14 cellular contexts compared by ENCODE assay signal in genomic region chr4:139736257-139736626, GRCh38.
DNase-seq lines count a peak whose midpoint lies in the region; ATAC-seq and TF ChIP-seq lines count a peak whose summit lies in the region.
"Had no signal": no experiment of that assay in that cellular context is flagged by ENCODE, and none has a peak within 500 bp of the region (broad histone marks: within the 10 kb centered on the region; RNA-seq: fewer than 3 reads in every experiment).

No MANE protein-coding gene starts in this region.

- CTCF ChIA-PET in CD4-positive, alpha-beta memory T cell (lab: Charles Lee; ENCODE audit: partially characterized antibody): interaction anchor here (0.6 kb wide), 1 partner anchor 13 kb away, joined by 3 read pairs; no protein-coding TSS in a partner anchor

- POLR2A ChIA-PET in CD4-positive, alpha-beta memory T cell (lab: Charles Lee; ENCODE audit: partially characterized antibody): no interaction called here

- no peak overlapping the region for H3K9ac ChIP-seq in KMS-11

- no peaks in the 10 kb centered on the region for H4K20me1 ChIP-seq in KMS-11 (ENCODE audit: insufficient read depth)

- no peak for TF ChIP-seq POLR2A in esophagus muscularis mucosa (IDR thresholded peaks at IDR 0.05; ENCODE audit: low read depth)

- H3K9me3 Mint-ChIP-seq in CD4-positive, alpha-beta memory T cell: no peaks in the 10 kb centered on the region
- H3K9me3 Mint-ChIP-seq: activated B cell treated with CpG ODN at 0.5 μM for 24 hours, HFFc6 had no signal

- no peak overlapping the region for H3K27ac Mint-ChIP-seq in CD4-positive, alpha-beta memory T cell
- H3K27ac Mint-ChIP-seq: activated B cell treated with CpG ODN at 0.5 μM for 24 hours, HFFc6 had no signal

- no peak overlapping the region for H2AFZ ChIP-seq in KMS-11 (ENCODE audit: low read depth)

- H3K4me1 ChIP-seq in CD4-positive, alpha-beta memory T cell (ENCODE audit: insufficient read depth, low read length): peaks cover 14% of the 10 kb centered on the region
- H3K4me1 ChIP-seq in KMS-11 (ENCODE audit: low read depth, poor library complexity, severe bottlenecking): peaks cover 41% of the 10 kb centered on the region
- peaks cover 34 to 49% (median 45%) of the 10 kb centered on the region in 4 donors for H3K4me1 ChIP-seq in esophagus muscularis mucosa
- H3K4me1 ChIP-seq in neutrophil (ENCODE audit: control insufficient read depth in 1 of 2, insufficient read depth in 1 of 2, low read depth in 1 of 2, low read length in 1 of 2): peaks cover 58 to 62% of the 10 kb centered on the region in 2 experiments

- TF ChIP-seq EP300 in esophagus muscularis mucosa (IDR thresholded peaks at IDR 0.05): no peak

- peaks cover 40 to 45% of the 10 kb centered on the region in 2 donors for H3K27me3 Mint-ChIP-seq in CD4-positive, alpha-beta memory T cell

- no peak for TF ChIP-seq CTCF in KMS-11 (conservative IDR thresholded peaks at IDR 0.05; ENCODE audit: low read depth, low read length)
- TF ChIP-seq CTCF in esophagus muscularis mucosa (IDR thresholded peaks at IDR 0.05): no peak
- TF ChIP-seq CTCF in neutrophil (IDR thresholded peaks at IDR 0.05): no peak

- H3K9me3 ChIP-seq in CD4-positive, alpha-beta memory T cell (ENCODE audit: control insufficient read depth in 1 of 2, low read length in 2 of 2): no peaks in the 10 kb centered on the region
- H3K9me3 ChIP-seq in esophagus muscularis mucosa (no peaks in the 10 kb centered on the region), neutrophil (no peaks in the 10 kb centered on the region)
- H3K9me3 ChIP-seq: pancreas had no signal

- no peak for ATAC-seq in esophagus mucosa
- ATAC-seq: pancreas had no signal

- H3K36me3 Mint-ChIP-seq in CD4-positive, alpha-beta memory T cell: no peaks in the 10 kb centered on the region

- intact Hi-C loops in CD4-positive, alpha-beta memory T cell (cut with micrococcal nuclease): loop anchor here (10.0 kb wide), 1 partner anchor 629 kb away; no protein-coding TSS in a partner anchor
- intact Hi-C loops in esophagus muscularis mucosa (cut with DNase I): loop anchor here (10.0 kb wide), 2 partner anchors 269 to 589 kb away; no protein-coding TSS in a partner anchor

- no peak overlapping the region for H3K4me3 ChIP-seq in CD4-positive, alpha-beta memory T cell (ENCODE audit: low read length in 2 of 2)
- no peak overlapping the region for H3K4me3 ChIP-seq in KMS-11 (IDR thresholded peaks at IDR 0.05; ENCODE audit: insufficient read depth, low read depth, low read length)
- H3K4me3 ChIP-seq in esophagus muscularis mucosa: peak overlapping the region in 1 of 4 donors; percentile 57
- peak overlapping the region; percentile 77 to 88 for H3K4me3 ChIP-seq in neutrophil (ENCODE audit: low read depth in 1 of 2, low read length in 1 of 2)

- H3K4me2 ChIP-seq in KMS-11: peak overlapping the region; percentile 33; the same call in 1 of the 2 replicates

- no peak overlapping the region for H3K27ac ChIP-seq in CD4-positive, alpha-beta memory T cell (ENCODE audit: low read depth, low read length)
- H3K27ac ChIP-seq in KMS-11 (no peak overlapping the region), esophagus muscularis mucosa (replicated peaks in 1 of 4) (peak overlapping the region; percentile 90 to 91 (median 90)), neutrophil (peak overlapping the region; percentile 50)

- H3K79me2 ChIP-seq in KMS-11 (ENCODE audit: insufficient read depth, low read depth): no peaks in the 10 kb centered on the region

- H3K27me3 ChIP-seq in CD4-positive, alpha-beta memory T cell (ENCODE audit: insufficient read depth, low read length): peaks cover 4% of the 10 kb centered on the region
- no peaks in the 10 kb centered on the region for H3K27me3 ChIP-seq in KMS-11 (ENCODE audit: insufficient read depth, low read depth)
- no peaks in the 10 kb centered on the region for H3K27me3 ChIP-seq in esophagus muscularis mucosa
- H3K27me3 ChIP-seq in neutrophil: peaks cover 10% of the 10 kb centered on the region
- H3K27me3 ChIP-seq: pancreas had no signal

- peaks cover 0 to 11% (median 8%) of the 10 kb centered on the region in 4 donors for H3K4me1 Mint-ChIP-seq in CD4-positive, alpha-beta memory T cell

- H3K36me3 ChIP-seq in CD4-positive, alpha-beta memory T cell (ENCODE audit: insufficient read depth, low read length): no peaks in the 10 kb centered on the region
- no peaks in the 10 kb centered on the region for H3K36me3 ChIP-seq in KMS-11 (ENCODE audit: insufficient read depth)
- no peaks in the 10 kb centered on the region for H3K36me3 ChIP-seq in esophagus muscularis mucosa
- no peaks in the 10 kb centered on the region for H3K36me3 ChIP-seq in neutrophil
- H3K36me3 ChIP-seq: pancreas had no signal

- DNase-seq in CD4-positive, alpha-beta memory T cell: no peak
- DNase-seq in esophagus muscularis mucosa (ENCODE audit: extremely low spot score) (no peak), OCI-M2 (lab: John Stamatoyannopoulos, UW; ENCODE audit: unreplicated experiment) (no peak), NCI-H2107 (lab: John Stamatoyannopoulos, UW) (no peak)
- DNase-seq in effector CD4-positive, alpha-beta T cell: no peak
- DNase-seq: activated gamma-delta T cell treated with Interleukin-2 at 50 U/mL for 16 hours, COR-L47, HFFc6, NCI-H2081 treated with DMSO at 0.1 percent for 48 hours had no signal

- 77% methylated on average over 5 of the region's 5 CpGs for WGBS in esophagus muscularis mucosa

- H3K4me3 Mint-ChIP-seq in CD4-positive, alpha-beta memory T cell: peak overlapping the region in 5 of 8 donors; percentile 34 to 62 (median 52)

Comparison
In these comparisons a context has a peak if more than half of its experiments do, and no peak if none do; other contexts are left out.
1. H3K27ac ChIP-seq: peak in esophagus muscularis mucosa (4 of 4) and neutrophil (single experiment); none in CD4-positive, alpha-beta memory T cell (single experiment) and KMS-11 (single experiment).
2. H3K4me3 ChIP-seq: peak in neutrophil (2 of 2); none in CD4-positive, alpha-beta memory T cell (0 of 2) and KMS-11 (single experiment).